ENCODE assay signal across 8 cellular contexts in the genomic region with DNA sequence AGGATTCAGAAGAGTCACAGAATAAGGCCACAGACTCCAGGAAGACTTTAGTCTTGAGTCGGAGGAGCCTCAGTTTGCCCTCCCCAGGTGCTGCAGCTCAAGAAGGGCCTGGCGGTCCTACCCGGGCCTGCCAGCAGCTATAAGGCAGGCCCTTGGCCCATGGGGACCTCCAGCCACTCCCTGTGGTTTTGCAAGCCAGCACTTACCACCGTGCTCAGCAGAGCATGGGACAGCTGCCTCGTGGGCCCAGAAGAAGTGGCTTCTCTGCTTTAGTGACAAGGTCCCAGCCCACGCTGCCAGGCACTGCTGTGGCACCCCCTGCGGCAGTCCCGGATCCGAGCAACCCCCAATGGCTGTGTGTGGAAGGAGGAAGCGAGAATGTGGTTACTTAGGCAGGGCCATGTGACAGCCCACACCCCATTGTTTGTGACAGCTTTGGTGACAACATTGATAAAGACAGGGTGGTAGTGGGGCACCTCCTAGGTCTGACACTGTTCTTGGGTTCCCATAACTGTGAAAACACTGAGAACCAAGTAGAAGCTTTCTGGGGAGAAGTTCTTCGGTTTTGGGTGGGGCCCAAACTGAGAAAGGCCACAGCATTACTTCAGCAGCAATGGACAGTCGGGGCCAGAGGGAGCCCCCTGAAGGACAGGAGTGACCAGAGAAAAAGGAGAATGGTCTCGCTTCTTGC. TPM values are rescaled to one million over a fixed set of nuclear protein-coding genes. Genes with fewer than 3 reads are reported as not detected.
DNase-seq lines count a peak whose midpoint lies in the region; ATAC-seq and TF ChIP-seq lines count a peak whose summit lies in the region.

A gene with protein sequence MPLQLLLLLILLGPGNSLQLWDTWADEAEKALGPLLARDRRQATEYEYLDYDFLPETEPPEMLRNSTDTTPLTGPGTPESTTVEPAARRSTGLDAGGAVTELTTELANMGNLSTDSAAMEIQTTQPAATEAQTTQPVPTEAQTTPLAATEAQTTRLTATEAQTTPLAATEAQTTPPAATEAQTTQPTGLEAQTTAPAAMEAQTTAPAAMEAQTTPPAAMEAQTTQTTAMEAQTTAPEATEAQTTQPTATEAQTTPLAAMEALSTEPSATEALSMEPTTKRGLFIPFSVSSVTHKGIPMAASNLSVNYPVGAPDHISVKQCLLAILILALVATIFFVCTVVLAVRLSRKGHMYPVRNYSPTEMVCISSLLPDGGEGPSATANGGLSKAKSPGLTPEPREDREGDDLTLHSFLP (minus strand): TSS at position 361 of the 691 bp plus-strand sequence. CDS start 9,587 bp downstream, outside the sequence.

- H3K36me3 ChIP-seq in ascending aorta (no peaks in the 10 kb centered on the region), thymus (ENCODE audit: control insufficient read depth, insufficient read depth) (peaks cover 2% of the 10 kb centered on the region)

- TF ChIP-seq CTCF in ascending aorta (IDR thresholded peaks at IDR 0.05) (no peak), neural crest cell (conservative IDR thresholded peaks at IDR 0.05) (no peak)

- peaks cover 47% of the 10 kb centered on the region for H3K4me1 Mint-ChIP-seq in neural crest cell

- H3K4me3 ChIP-seq in ascending aorta = peak within 1 kb of the TSS in 1 of 2 donors; percentile 38
- peak within 1 kb of the TSS; percentile 44 for H3K4me3 ChIP-seq in thymus (ENCODE audit: low read length)

- intact Hi-C loops in T-helper 2 cell treated with Interferon-gamma antibody and Interleukin-4, amounts not matched to agents 100 ng/mL and 5 ng/mL, for 36 hours (cut with micrococcal nuclease) = loop anchor here (1.0 to 10.0 kb wide), 5 partner anchors 98 to 1319 kb away; a partner anchor contains a TSS
- intact Hi-C loops in ascending aorta (cut with DNase I) = no loop called here

- peak within 1 kb of the TSS; percentile 50 for H3K27ac Mint-ChIP-seq in neural crest cell (ENCODE audit: unreplicated experiment)

- peak; percentile 42 to 79 for DNase-seq in ascending aorta (ENCODE audit: low spot score in 2 of 2)
- DNase-seq in neural crest cell (ENCODE audit: low read depth, low spot score) = no peak
- DNase-seq in 8988T = no peak
- DNase-seq in NCI-H2227 (lab: John Stamatoyannopoulos, UW; ENCODE audit: unreplicated experiment) = no peak

- no peaks in the 10 kb centered on the region for H3K36me3 Mint-ChIP-seq in neural crest cell (ENCODE audit: low read depth)

- peak; percentile 45 for ATAC-seq in GM19043 (IDR thresholded peaks at IDR 0.05; ENCODE audit: low read depth, unreplicated experiment)
- ATAC-seq in HG03175 (IDR thresholded peaks at IDR 0.05; ENCODE audit: unreplicated experiment) = peak; percentile 64

- H3K27ac ChIP-seq in ascending aorta = peak within 1 kb of the TSS in 1 of 2 donors; percentile 27
- peak within 1 kb of the TSS; percentile 79 for H3K27ac ChIP-seq in thymus (ENCODE audit: low read depth)

- WGBS in thymus = 13% methylated on average over 13 of the region's 13 CpGs

- peaks cover 3% of the 10 kb centered on the region for H3K27me3 Mint-ChIP-seq in neural crest cell (ENCODE audit: low read depth)

- no peaks in the 10 kb centered on the region for H3K9me3 ChIP-seq in ascending aorta
- no peaks in the 10 kb centered on the region for H3K9me3 ChIP-seq in thymus (ENCODE audit: control insufficient read depth)

- H3K9me3 Mint-ChIP-seq in neural crest cell = no peaks in the 10 kb centered on the region

- peak within 1 kb of the TSS; percentile 19 for H3K4me3 Mint-ChIP-seq in neural crest cell

- no peaks in the 10 kb centered on the region for H3K27me3 ChIP-seq in ascending aorta
- no peaks in the 10 kb centered on the region for H3K27me3 ChIP-seq in thymus (ENCODE audit: control insufficient read depth, insufficient read depth)

- H3K4me1 ChIP-seq in ascending aorta = peaks cover 7 to 13% of the 10 kb centered on the region in 2 donors
- H3K4me1 ChIP-seq in thymus (ENCODE audit: control insufficient read depth, insufficient read depth, low read length) = peaks cover 76% of the 10 kb centered on the region

RNA-seq across cellular contexts. Expression of the gene that starts here (rescaled TPM):
- total RNA-seq in T-helper 2 cell treated with Interferon-gamma antibody and Interleukin-4, amounts not matched to agents 100 ng/mL and 5 ng/mL, for 36 hours = 219 and 221 TPM in 2 replicates
- 2.6 TPM for total RNA-seq in ascending aorta
- 0.39 and 0.51 TPM in 2 replicates for total RNA-seq in neural crest cell
- polyA plus RNA-seq in thymus = 28.0 TPM

Comparison
In these comparisons a context has a peak if more than half of its experiments do, and no peak if none do; other contexts are left out.
1. RNA of the gene that starts here (total RNA-seq): 219 to 221 TPM in T-helper 2 cell treated with Interferon-gamma antibody and Interleukin-4, amounts not matched to agents 100 ng/mL and 5 ng/mL, for 36 hours; 2.6 TPM in ascending aorta (single experiment) and 0.39 to 0.51 TPM in neural crest cell; every median in the first group is over 10 times any median in the second.
2. DNase-seq: peak in ascending aorta (2 of 2); none in neural crest cell (single experiment), 8988T (single experiment) and NCI-H2227 (single experiment).